In genomic region chr10:71840936-71841335, GRCh38 we compare ENCODE assay signal across 17 cellular contexts. TPM values are rescaled to one million over a fixed set of nuclear protein-coding genes. Genes with fewer than 3 reads are reported as not detected.
DNase-seq lines count a peak whose midpoint lies in the region; ATAC-seq and TF ChIP-seq lines count a peak whose summit lies in the region.
"Had no signal": no experiment of that assay in that cellular context is flagged by ENCODE, and none has a peak within 500 bp of the region (broad histone marks: within the 10 kb centered on the region; RNA-seq: fewer than 3 reads in every experiment).

No MANE protein-coding gene starts in this region.

- H3K4me1 Mint-ChIP-seq in GM23338 (peaks cover 60% of the 10 kb centered on the region), mesothelial cell of epicardium (peaks cover 48% of the 10 kb centered on the region)
- H3K4me1 Mint-ChIP-seq in stimulated activated memory B cell treated with anti-CD40 and anti-IgM and Interleukin-4, amounts not matched to agents 10 μg/mL and 1 μg/mL and 100 μg/mL, for 72 hours: peaks cover 79% of the 10 kb centered on the region

- H3K4me3 ChIP-seq in GM23338: no peak overlapping the region
- H3K4me3 ChIP-seq in mammary epithelial cell (replicated peaks in 1 of 3; ENCODE audit: insufficient read depth in 1 of 3, low read depth in 2 of 3, low read length in 3 of 3): no peak overlapping the region
- no peak overlapping the region for H3K4me3 ChIP-seq in left lung
- H3K4me3 ChIP-seq in Karpas-422 (ENCODE audit: low read length): no peak overlapping the region

- H3K4me2 ChIP-seq in GM23338 (no peak overlapping the region), mammary epithelial cell (ENCODE audit: insufficient read depth, low read depth, low read length) (no peak overlapping the region), Karpas-422 (ENCODE audit: low read depth, low read length, poor library complexity, severe bottlenecking) (no peak overlapping the region)

- no peaks in the 10 kb centered on the region for H3K36me3 Mint-ChIP-seq in GM23338 (ENCODE audit: low read depth)
- no peaks in the 10 kb centered on the region for H3K36me3 Mint-ChIP-seq in mesothelial cell of epicardium
- H3K36me3 Mint-ChIP-seq in stimulated activated memory B cell treated with anti-CD40 and anti-IgM and Interleukin-4, amounts not matched to agents 10 μg/mL and 1 μg/mL and 100 μg/mL, for 72 hours: peaks cover 11% of the 10 kb centered on the region

- intact Hi-C loops in mammary epithelial cell (cut with micrococcal nuclease) (no loop called here), left lung (cut with DNase I) (no loop called here)

- H3K27ac ChIP-seq in GM23338 (ENCODE audit: low read depth) (peak overlapping the region; percentile 34; the same call in 1 of the 2 replicates), mammary epithelial cell (ENCODE audit: insufficient read depth, low read depth, low read length) (peak overlapping the region; percentile 12), left lung (no peak overlapping the region), Karpas-422 (ENCODE audit: low read length) (no peak overlapping the region)

- dilution Hi-C loops in mammary epithelial cell (cut with HindIII; ENCODE audit: low sequenced_read_pairs): no loop called here

- WGBS in mammary epithelial cell (ENCODE audit: low coverage, missing lambda C conversion rate): 77% methylated on average over 3 of the region's 4 CpGs

- in situ Hi-C loops in mammary epithelial cell (cut with MboI; ENCODE audit: low sequenced_read_pairs in 2 of 2): no loop called here

- no peaks in the 10 kb centered on the region for H3K9me3 Mint-ChIP-seq in GM23338
- peaks cover 2% of the 10 kb centered on the region for H3K9me3 Mint-ChIP-seq in mesothelial cell of epicardium
- no peaks in the 10 kb centered on the region for H3K9me3 Mint-ChIP-seq in stimulated activated memory B cell treated with anti-CD40 and anti-IgM and Interleukin-4, amounts not matched to agents 10 μg/mL and 1 μg/mL and 100 μg/mL, for 72 hours
- H3K9me3 Mint-ChIP-seq: activated B cell treated with CpG ODN at 0.5 μM for 24 hours, memory B cell, T-cell had no signal

- peaks cover 14% of the 10 kb centered on the region for H3K27me3 Mint-ChIP-seq in GM23338 (ENCODE audit: insufficient read depth, low read depth, poor library complexity)
- no peaks in the 10 kb centered on the region for H3K27me3 Mint-ChIP-seq in mesothelial cell of epicardium (ENCODE audit: low read depth)
- H3K27me3 Mint-ChIP-seq in stimulated activated memory B cell treated with anti-CD40 and anti-IgM and Interleukin-4, amounts not matched to agents 10 μg/mL and 1 μg/mL and 100 μg/mL, for 72 hours: no peaks in the 10 kb centered on the region
- H3K27me3 Mint-ChIP-seq: activated B cell treated with CpG ODN at 0.5 μM for 24 hours, B cell, memory B cell, progenitor cell of endocrine pancreas, T-cell had no signal

- H3K27ac Mint-ChIP-seq in GM23338 (peak overlapping the region; percentile 29; the same call in 1 of the 2 replicates), mesothelial cell of epicardium (peak overlapping the region; percentile 96)
- H3K27ac Mint-ChIP-seq in stimulated activated memory B cell treated with anti-CD40 and anti-IgM and Interleukin-4, amounts not matched to agents 10 μg/mL and 1 μg/mL and 100 μg/mL, for 72 hours: peak overlapping the region; percentile 17
- H3K27ac Mint-ChIP-seq: activated B cell treated with CpG ODN at 0.5 μM for 24 hours, B cell, memory B cell, T-cell had no signal

- CTCF ChIA-PET in mammary epithelial cell (lab: Charles Lee; ENCODE audit: low non-redundant PET): no interaction called here

- peaks cover 88% of the 10 kb centered on the region for H4K20me1 ChIP-seq in GM23338 (replicated peaks; ENCODE audit: insufficient read depth)
- H4K20me1 ChIP-seq in mammary epithelial cell (ENCODE audit: insufficient read depth, low read length): peaks cover 4% of the 10 kb centered on the region
- H4K20me1 ChIP-seq in Karpas-422 (ENCODE audit: insufficient read depth, low read depth, low read length): peaks cover 62% of the 10 kb centered on the region

- H3K9ac ChIP-seq in mammary epithelial cell (ENCODE audit: insufficient read depth, low read length) (no peak overlapping the region), Karpas-422 (ENCODE audit: low read length) (no peak overlapping the region)

- H3K27me3 ChIP-seq in GM23338 (ENCODE audit: insufficient read depth) (no peaks in the 10 kb centered on the region), mammary epithelial cell (ENCODE audit: insufficient read depth, low read length) (no peaks in the 10 kb centered on the region), left lung (no peaks in the 10 kb centered on the region), Karpas-422 (ENCODE audit: low read length) (no peaks in the 10 kb centered on the region)

- BruUV-seq in mammary epithelial cell (replicated peaks; lab: Mats Ljungman, UMichigan): no TSS peak

- H3K9me2 ChIP-seq in GM23338 (ENCODE audit: insufficient read depth) (no peaks in the 10 kb centered on the region), Karpas-422 (replicated peaks; ENCODE audit: insufficient read depth, low read length) (no peaks in the 10 kb centered on the region)

- DNase-seq in GM23338 (ENCODE audit: low spot score): no peak
- DNase-seq in mammary epithelial cell: no peak
- no peak for DNase-seq in mesothelial cell of epicardium (ENCODE audit: low spot score in 2 of 2, unreplicated experiment in 2 of 2)
- DNase-seq in NCI-H1436 (lab: John Stamatoyannopoulos, UW): no peak
- DNase-seq in CD1c-positive myeloid dendritic cell (ENCODE audit: extremely low spot score): no peak
- no peak for DNase-seq in left lung
- no peak for DNase-seq in Karpas-422
- DNase-seq: activated B cell treated with CpG ODN at 0.5 μM for 24 hours; activated naive CD4-positive, alpha-beta T cell treated with anti-CD3 and anti-CD28 coated beads, Interleukin-2, amount 50 U/mL, for 16 hours; MM.1S; NCI-H2029 treated with DMSO at 0.1 percent for 48 hours; NCI-H748 treated with DMSO at 0.1 percent for 48 hours; T-cell had no signal

- H3K4me1 ChIP-seq in GM23338 (ENCODE audit: insufficient read depth) (peaks cover 52% of the 10 kb centered on the region), mammary epithelial cell (ENCODE audit: insufficient read depth, low read length) (peaks cover 51% of the 10 kb centered on the region), left lung (peaks cover 27 to 100% of the 10 kb centered on the region in 2 donors), Karpas-422 (ENCODE audit: low read length) (peaks cover 55% of the 10 kb centered on the region)

- H3K36me3 ChIP-seq in GM23338 (ENCODE audit: insufficient read depth): no peaks in the 10 kb centered on the region
- H3K36me3 ChIP-seq in mammary epithelial cell (ENCODE audit: insufficient read depth, low read length): no peaks in the 10 kb centered on the region
- H3K36me3 ChIP-seq in left lung: peaks cover 0 to 23% of the 10 kb centered on the region in 2 donors
- H3K36me3 ChIP-seq in Karpas-422 (ENCODE audit: insufficient read depth, low read length): no peaks in the 10 kb centered on the region

- H3K79me2 ChIP-seq in GM23338 (replicated peaks; ENCODE audit: insufficient read depth): peaks cover 96% of the 10 kb centered on the region
- H3K79me2 ChIP-seq in mammary epithelial cell (ENCODE audit: insufficient read depth, low read length): peaks cover 96% of the 10 kb centered on the region
- H3K79me2 ChIP-seq in Karpas-422 (ENCODE audit: low read length): no peaks in the 10 kb centered on the region; the same call in 1 of the 2 replicates

- H3K9me3 ChIP-seq in mammary epithelial cell (replicated peaks; ENCODE audit: insufficient read depth, low read length): no peaks in the 10 kb centered on the region
- H3K9me3 ChIP-seq in left lung: no peaks in the 10 kb centered on the region
- no peaks in the 10 kb centered on the region for H3K9me3 ChIP-seq in Karpas-422 (ENCODE audit: low read length)

- H2AFZ ChIP-seq in GM23338: no peak overlapping the region
- H2AFZ ChIP-seq in mammary epithelial cell (ENCODE audit: low read depth, low read length): no peak overlapping the region
- H2AFZ ChIP-seq in Karpas-422 (ENCODE audit: low read length): no peak overlapping the region

- no peak for ATAC-seq in GM23338
- ATAC-seq in stimulated activated memory B cell treated with anti-CD40 and anti-IgM and Interleukin-4, amounts not matched to agents 10 μg/mL and 1 μg/mL and 100 μg/mL, for 72 hours: no peak
- no peak for ATAC-seq in left lung
- ATAC-seq: T-cell had no signal

- TF ChIP-seq CTCF in GM23338 (conservative IDR thresholded peaks at IDR 0.05; ENCODE audit: low read depth in 2 of 2) (no peak), mammary epithelial cell (conservative IDR thresholded peaks at IDR 0.05 in 1 of 2, IDR thresholded peaks at IDR 0.05 in 1 of 2; ENCODE audit: extremely low read depth in 1 of 2, insufficient read depth in 1 of 2, low read depth in 1 of 2, low read length in 2 of 2) (no peak), mesothelial cell of epicardium (IDR thresholded peaks at IDR 0.05; ENCODE audit: unreplicated experiment) (no peak), left lung (IDR thresholded peaks at IDR 0.05) (no peak)

- H3K4me3 Mint-ChIP-seq in GM23338 (no peak overlapping the region), mesothelial cell of epicardium (no peak overlapping the region)
- H3K4me3 Mint-ChIP-seq in stimulated activated memory B cell treated with anti-CD40 and anti-IgM and Interleukin-4, amounts not matched to agents 10 μg/mL and 1 μg/mL and 100 μg/mL, for 72 hours: no peak overlapping the region
- H3K4me3 Mint-ChIP-seq: activated B cell treated with CpG ODN at 0.5 μM for 24 hours, B cell, memory B cell, T-cell had no signal

- no peaks in the 10 kb centered on the region; the same call in 1 of the 2 replicates for H3F3A ChIP-seq in GM23338 (replicated peaks; ENCODE audit: low read depth)

TF ChIP-seq in GM23338, 12 proteins besides CTCF, POLR2A, EP300 and RAD21 (continues in another document):
- TF ChIP-seq STAT1 (IDR thresholded peaks at IDR 0.05; ENCODE audit: unreplicated experiment) (no peak), ZNF331 (CRISPR knock-in tag; IDR thresholded peaks at IDR 0.05; ENCODE audit: low read depth) (no peak), EZH2 (IDR thresholded peaks at IDR 0.05; ENCODE audit: low read depth, unreplicated experiment) (no peak), CREB1 (CRISPR knock-in tag; IDR thresholded peaks at IDR 0.05; ENCODE audit: low read depth) (no peak)

RNA-seq across cellular contexts. Expression of gene PSAP, which starts 10.1 kb away (rescaled TPM):
- 362 and 391 TPM in 2 replicates for total RNA-seq in GM23338 (2014; rRNA removed; shearing (Covaris generic))
- polyA plus RNA-seq in GM23338 (2016; fragmentation: Nextera tagmentation; extraction: Ambion mirVana) (144 and 151 TPM in 2 replicates), mammary epithelial cell (864 TPM)
- total RNA-seq in mammary epithelial cell (1,000 to 10,000 TPM in 1 of 2 donors, 100 to 1,000 TPM in 1; 655 to 1,757 TPM), mesothelial cell of epicardium (554 to 574 TPM (median 557 TPM) in 3 replicates), left lung (1,000 to 10,000 TPM; 1,484 to 1,668 TPM)
- 764 TPM for polyA minus RNA-seq in mammary epithelial cell
- total RNA-seq in Karpas-422 (2014; rRNA removed; shearing (Covaris generic); ENCODE audit: low replicate concordance): 114 and 201 TPM in 2 replicates

Comparison
In these comparisons a context has a peak if more than half of its experiments do, and no peak if none do; other contexts are left out.
1. H3K27ac ChIP-seq: peak in GM23338 (single experiment) and mammary epithelial cell (single experiment); none in left lung (0 of 2) and Karpas-422 (single experiment).
2. H3K27ac Mint-ChIP-seq: peak in every context shown above with its lines; median percentile 96 in mesothelial cell of epicardium; 29 in GM23338; 17 in stimulated activated memory B cell treated with anti-CD40 and anti-IgM and Interleukin-4, amounts not matched to agents 10 μg/mL and 1 μg/mL and 100 μg/mL, for 72 hours.